ENCODE assay signal across 27 cellular contexts in the genomic region with DNA sequence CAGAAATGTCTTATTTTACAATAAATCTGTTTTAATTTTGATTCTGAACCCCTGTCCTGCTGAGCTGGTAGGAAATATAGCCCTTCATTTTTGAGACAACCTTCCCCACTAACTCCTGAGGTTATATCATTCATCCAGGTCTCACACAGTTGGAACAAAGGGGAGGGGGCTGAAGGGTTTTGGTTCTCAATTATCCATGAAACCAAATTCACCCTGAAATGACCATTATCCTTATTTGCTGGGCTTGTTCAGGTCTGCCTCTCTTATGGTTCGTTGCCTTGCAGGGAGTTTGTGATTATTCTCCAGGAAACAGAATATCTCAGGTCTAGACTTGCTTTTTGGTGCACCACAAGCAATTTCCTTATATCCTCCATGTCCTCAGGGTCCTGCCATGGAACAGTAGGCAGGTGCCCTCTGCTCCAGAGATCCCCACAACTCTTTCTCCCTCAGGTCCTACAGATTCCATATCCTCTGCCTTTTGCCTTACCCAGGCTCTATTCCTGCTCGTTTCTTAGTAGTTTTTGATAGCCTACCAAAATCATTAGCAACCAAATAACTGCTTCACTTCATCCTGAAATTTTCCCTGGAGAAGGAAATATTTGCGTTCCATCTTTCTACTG.
"Had no signal": no experiment of that assay in that cellular context is flagged by ENCODE, and none has a peak within 500 bp of the region (broad histone marks: within the 10 kb centered on the region; RNA-seq: fewer than 3 reads in every experiment).

No MANE protein-coding gene starts in this region.

- H3K4me1 Mint-ChIP-seq: neural progenitor cell had no signal

- H3K9me3 ChIP-seq: left lung, thyroid gland, vagina had no signal

- H3K79me2 ChIP-seq: parathyroid adenoma had no signal

- H3K27me3 Mint-ChIP-seq: activated CD8-positive, alpha-beta T cell treated with anti-CD3 and anti-CD28 coated beads for 36 hours; stimulated activated naive B cell treated with anti-CD40 and anti-IgM and Interleukin-4, amounts not matched to agents 10 μg/mL and 1 μg/mL and 100 μg/mL, for 72 hours had no signal

- H3K4me1 ChIP-seq: left lung, neural progenitor cell, upper lobe of left lung, vagina had no signal

- H3K36me3 ChIP-seq: neural progenitor cell, thyroid gland, vagina had no signal

- H3K4me2 ChIP-seq: neural progenitor cell, smooth muscle cell had no signal

- H3K4me3 ChIP-seq: left lung, lower lobe of right lung, neural progenitor cell, psoas muscle, smooth muscle cell, stomach, thyroid gland, upper lobe of left lung, vagina had no signal

- ATAC-seq: activated CD8-positive, alpha-beta T cell treated with anti-CD3 and anti-CD28 coated beads for 36 hours; left lung; lower lobe of right lung; psoas muscle; stimulated activated naive B cell treated with anti-CD40 and anti-IgM and Interleukin-4, amounts not matched to agents 10 μg/mL and 1 μg/mL and 100 μg/mL, for 72 hours had no signal

- H3K9me3 Mint-ChIP-seq: activated CD8-positive, alpha-beta T cell treated with anti-CD3 and anti-CD28 coated beads for 36 hours had no signal

- H3K27me3 ChIP-seq: left lung, neural progenitor cell, stomach, thyroid gland, upper lobe of left lung, vagina had no signal

- H2AFZ ChIP-seq: neural progenitor cell, parathyroid adenoma had no signal

- DNase-seq: activated CD4-positive, alpha-beta T cell treated with anti-CD3 and anti-CD28 coated beads for 48 hours; activated CD8-positive, alpha-beta T cell treated with anti-CD3 and anti-CD28 coated beads for 36 hours; activated gamma-delta T cell; activated naive CD4-positive, alpha-beta T cell treated with anti-CD3 and anti-CD28 coated beads, Interleukin-2, amount 50 U/mL, for 16 hours; anterior cingulate cortex; effector CD8-positive, alpha-beta T cell; left lung; lower lobe of right lung; mesendoderm; occipital lobe; psoas muscle; stimulated activated CD4-positive, alpha-beta T cell treated with anti-CD3 and anti-CD28 coated beads, Interleukin-1b, Interleukin-23, amount 100 ng/mL, for 48 hours; stimulated activated CD4-positive, alpha-beta T cell treated with anti-CD3 and anti-CD28 coated beads, Interleukin-4, amount 100 ng/mL, for 4 hours; stimulated activated CD8-positive, alpha-beta memory T cell treated with anti-CD3 and anti-CD28 coated beads, Interleukin-4, amount 100 ng/mL, for 48 hours; stimulated activated naive B cell treated with anti-CD40 and anti-IgM and Interleukin-4, amounts not matched to agents 10 μg/mL and 1 μg/mL and 100 μg/mL, for 72 hours; stomach; thyroid gland; upper lobe of left lung had no signal

- H3K4me3 Mint-ChIP-seq: activated CD8-positive, alpha-beta T cell treated with anti-CD3 and anti-CD28 coated beads for 36 hours; neural progenitor cell; stimulated activated naive B cell treated with anti-CD40 and anti-IgM and Interleukin-4, amounts not matched to agents 10 μg/mL and 1 μg/mL and 100 μg/mL, for 72 hours had no signal

- FAIRE-seq: colon, endometrium, frontal cortex, TTC549 had no signal

- H3K9ac ChIP-seq: neural progenitor cell, parathyroid adenoma had no signal

- H3K27ac Mint-ChIP-seq: neural progenitor cell; stimulated activated naive B cell treated with anti-CD40 and anti-IgM and Interleukin-4, amounts not matched to agents 10 μg/mL and 1 μg/mL and 100 μg/mL, for 72 hours had no signal

- H3K27ac ChIP-seq: left lung, lower lobe of right lung, neural progenitor cell, parathyroid adenoma, psoas muscle, stomach, thyroid gland, upper lobe of left lung, vagina, VCaP had no signal
